In the genomic region with DNA sequence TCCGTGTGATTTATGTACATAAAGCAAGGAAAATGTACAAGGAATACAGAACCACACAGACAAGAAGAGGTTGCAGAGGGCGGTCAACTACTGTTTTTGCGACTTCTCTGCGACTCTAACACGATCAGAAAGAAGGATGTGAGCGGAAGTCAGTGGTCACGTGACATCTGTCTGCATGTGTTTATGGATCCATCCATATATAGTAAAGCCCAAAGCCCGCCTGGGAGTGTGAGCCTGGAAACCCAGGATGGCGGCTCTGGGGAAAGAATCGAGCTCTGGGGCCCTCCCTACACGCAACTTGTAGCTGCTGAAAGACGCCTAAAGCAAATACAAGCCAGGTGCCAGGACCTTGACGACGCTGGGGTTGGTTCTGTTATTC, we compare ENCODE assay signal across 1 cellular context.
TF ChIP-seq lines count a peak whose summit lies in the region.

No MANE protein-coding gene starts in this region.

TF ChIP-seq in HepG2, 621 proteins besides CTCF, POLR2A, EP300 and RAD21:
- TF ChIP-seq, protein P1, sequence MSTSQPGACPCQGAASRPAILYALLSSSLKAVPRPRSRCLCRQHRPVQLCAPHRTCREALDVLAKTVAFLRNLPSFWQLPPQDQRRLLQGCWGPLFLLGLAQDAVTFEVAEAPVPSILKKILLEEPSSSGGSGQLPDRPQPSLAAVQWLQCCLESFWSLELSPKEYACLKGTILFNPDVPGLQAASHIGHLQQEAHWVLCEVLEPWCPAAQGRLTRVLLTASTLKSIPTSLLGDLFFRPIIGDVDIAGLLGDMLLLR (CRISPR knock-in tag; IDR thresholded peaks at IDR 0.05) = no peak
- TF ChIP-seq, protein P2, sequence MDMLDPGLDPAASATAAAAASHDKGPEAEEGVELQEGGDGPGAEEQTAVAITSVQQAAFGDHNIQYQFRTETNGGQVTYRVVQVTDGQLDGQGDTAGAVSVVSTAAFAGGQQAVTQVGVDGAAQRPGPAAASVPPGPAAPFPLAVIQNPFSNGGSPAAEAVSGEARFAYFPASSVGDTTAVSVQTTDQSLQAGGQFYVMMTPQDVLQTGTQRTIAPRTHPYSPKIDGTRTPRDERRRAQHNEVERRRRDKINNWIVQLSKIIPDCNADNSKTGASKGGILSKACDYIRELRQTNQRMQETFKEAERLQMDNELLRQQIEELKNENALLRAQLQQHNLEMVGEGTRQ (IDR thresholded peaks at IDR 0.05; ENCODE audit: low read depth, low read length) = peak; percentile 73
- TF ChIP-seq, protein P2 (CRISPR knock-in tag; IDR thresholded peaks at IDR 0.05; ENCODE audit: borderline replicate concordance) = no peak
- TF ChIP-seq RAD51 (IDR thresholded peaks at IDR 0.05; ENCODE audit: borderline replicate concordance) = peak; percentile 79
